8 cellular contexts compared by ENCODE assay signal in genomic region chr10:63573068-63573697, GRCh38. TPM values are rescaled to one million over a fixed set of nuclear protein-coding genes. Genes with fewer than 3 reads are reported as not detected.
DNase-seq lines count a peak whose midpoint lies in the region; ATAC-seq lines count a peak whose summit lies in the region.

No MANE protein-coding gene starts in this region.

- WGBS in mesodermal cell (ENCODE audit: insufficient coverage in 2 of 2), 2 experiments: no CpG with 5 or more reads among the region's 3 CpGs

- peaks cover 35% of the 10 kb centered on the region for H3K36me3 ChIP-seq in mesodermal cell (ENCODE audit: control insufficient read depth, insufficient read depth, low read length)

- DNase-seq in DMS114 treated with DMSO at 0.1 percent for 48 hours (lab: John Stamatoyannopoulos, UW; ENCODE audit: unreplicated experiment) (peak; percentile 87), NCI-H1092 treated with DMSO at 0.1 percent for 48 hours (lab: John Stamatoyannopoulos, UW) (peak; percentile 87), germinal center (ENCODE audit: low spot score) (no peak), GM19238 (ENCODE audit: insufficient read length, low spot score) (no peak)
- peak; percentile 19 for DNase-seq in central memory CD4-positive, alpha-beta T cell

- ATAC-seq in HG03457 (IDR thresholded peaks at IDR 0.05; ENCODE audit: unreplicated experiment): no peak
- no peak for ATAC-seq in HG02970 (IDR thresholded peaks at IDR 0.05; ENCODE audit: low FRiP score, unreplicated experiment)

- peaks cover 8% of the 10 kb centered on the region for H3K4me1 ChIP-seq in mesodermal cell (ENCODE audit: control insufficient read depth, insufficient read depth, low read length, poor library complexity, severe bottlenecking)

- peak overlapping the region; percentile 81 for H3K27ac ChIP-seq in mesodermal cell (ENCODE audit: low read depth, low read length, severe bottlenecking)

- H3K4me3 ChIP-seq in mesodermal cell (ENCODE audit: extremely low read depth, insufficient read depth, low read length, poor library complexity, severe bottlenecking): no peak overlapping the region

- no peaks in the 10 kb centered on the region for H3K9me3 ChIP-seq in mesodermal cell (ENCODE audit: control insufficient read depth, low read length)

RNA-seq across cellular contexts. Expression of gene REEP3, which starts 52.0 kb away (rescaled TPM):
- 33.4 TPM for polyA plus RNA-seq in mesodermal cell (2013, experiment 1 of 2)
- polyA plus RNA-seq in mesodermal cell (2013, experiment 2 of 2): 33.0 TPM

Comparison
In these comparisons a context has a peak if more than half of its experiments do, and no peak if none do; other contexts are left out.
1. DNase-seq: peak in DMS114 treated with DMSO at 0.1 percent for 48 hours (single experiment), NCI-H1092 treated with DMSO at 0.1 percent for 48 hours (single experiment) and central memory CD4-positive, alpha-beta T cell (single experiment); none in germinal center (single experiment) and GM19238 (single experiment).